In the genomic region with DNA sequence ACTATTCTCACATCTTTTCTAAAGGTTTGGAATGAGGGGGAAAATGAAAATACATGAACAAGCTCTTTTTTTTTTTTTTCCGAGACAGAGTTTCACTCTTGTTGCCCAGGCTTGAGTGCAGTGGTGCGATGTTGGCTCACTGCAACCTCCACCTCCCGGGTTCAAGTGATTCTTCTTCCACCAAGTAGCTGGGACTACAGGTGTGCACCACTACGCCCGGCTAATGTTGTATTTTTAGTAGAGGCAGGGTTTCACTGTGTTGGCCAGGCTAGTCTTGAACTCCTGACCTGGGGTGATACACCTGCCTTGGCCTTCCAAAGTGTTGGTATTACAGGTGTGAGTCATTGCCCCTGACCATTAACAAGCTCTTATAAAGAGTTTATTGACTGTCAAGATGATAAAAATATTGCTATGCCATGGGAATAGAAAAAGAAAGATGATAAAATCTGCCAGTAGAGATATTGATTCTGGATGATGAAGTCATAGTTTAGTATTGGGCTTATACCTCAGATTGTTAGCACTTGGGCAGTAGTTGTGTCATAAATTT, we compare ENCODE assay signal across 27 cellular contexts.
"Had no signal": no experiment of that assay in that cellular context is flagged by ENCODE, and none has a peak within 500 bp of the region (broad histone marks: within the 10 kb centered on the region; RNA-seq: fewer than 3 reads in every experiment).

No MANE protein-coding gene starts in this region.

- H3K4me3 ChIP-seq: gastrocnemius medialis, psoas muscle, sigmoid colon, smooth muscle cell, thoracic aorta had no signal

- H2AFZ ChIP-seq: parathyroid adenoma had no signal

- H3K9ac ChIP-seq: parathyroid adenoma had no signal

- H3K27ac Mint-ChIP-seq: activated CD4-positive, alpha-beta memory T cell treated with anti-CD3 and anti-CD28 coated beads, Interleukin-2, amount 10 ng/mL, durations not matched to agents 7 days and 5 days; activated CD4-positive, alpha-beta T cell treated with anti-CD3 and anti-CD28 coated beads, Interleukin-2, amount 10 ng/mL, durations not matched to agents 7 days and 5 days had no signal

- ATAC-seq: activated CD4-positive, CD25-positive, alpha-beta regulatory T cell treated with anti-CD3 and anti-CD28 coated beads, Interleukin-2, amount 50 U/mL, for 24 hours; activated T-cell treated with anti-CD3 and anti-CD28 coated beads, Interleukin-2, amount 50 U/mL, for 4 hours; effector memory CD8-positive, alpha-beta T cell; gastrocnemius medialis; left ventricle myocardium superior; psoas muscle; stimulated activated naive B cell treated with anti-CD40 and anti-IgM and Interleukin-4, amounts not matched to agents 10 μg/mL and 1 μg/mL and 100 μg/mL, for 72 hours had no signal

- H3K4me1 ChIP-seq: gastrocnemius medialis, parathyroid adenoma, psoas muscle had no signal

- DNase-seq: activated CD4-positive, alpha-beta memory T cell treated with anti-CD3 and anti-CD28 coated beads, Interleukin-2, amount 10 ng/mL, durations not matched to agents 7 days and 5 days; activated CD4-positive, alpha-beta T cell treated with anti-CD3 and anti-CD28 coated beads, Interleukin-2, amount 10 ng/mL, durations not matched to agents 7 days and 5 days; activated naive CD4-positive, alpha-beta T cell treated with anti-CD3 and anti-CD28 coated beads for 36 hours; activated T-cell treated with anti-CD3 and anti-CD28 coated beads, Interleukin-2, amount 50 U/mL, for 4 hours; amygdala; caudate nucleus; cortex of kidney; effector memory CD8-positive, alpha-beta T cell; erythroblast; gastrocnemius medialis; glutamatergic neuron; islet precursor cell; left ventricle myocardium superior; naive B cell; nucleus accumbens; psoas muscle; sigmoid colon; stimulated activated CD4-positive, alpha-beta T cell treated with anti-CD3 and anti-CD28 coated beads, Interleukin-1b, Interleukin-23, amount 100 ng/mL, for 48 hours; stimulated activated CD4-positive, alpha-beta T cell treated with anti-CD3 and anti-CD28 coated beads, Interleukin-4, amount 100 ng/mL, for 4 hours; stimulated activated CD8-positive, alpha-beta memory T cell treated with anti-CD3 and anti-CD28 coated beads, Interleukin-4, amount 100 ng/mL, for 48 hours; stimulated activated naive B cell treated with anti-CD40 and anti-IgM and Interleukin-4, amounts not matched to agents 10 μg/mL and 1 μg/mL and 100 μg/mL, for 72 hours; trophoblast cell had no signal

- H3K79me2 ChIP-seq: parathyroid adenoma had no signal

- H3K4me2 ChIP-seq: smooth muscle cell had no signal

- H3K9me3 ChIP-seq: gastrocnemius medialis, psoas muscle, sigmoid colon, thoracic aorta had no signal

- H3K27me3 ChIP-seq: gastrocnemius medialis, sigmoid colon had no signal

- H3K9me3 Mint-ChIP-seq: activated CD4-positive, alpha-beta memory T cell treated with anti-CD3 and anti-CD28 coated beads, Interleukin-2, amount 10 ng/mL, durations not matched to agents 7 days and 5 days; activated CD4-positive, alpha-beta T cell treated with anti-CD3 and anti-CD28 coated beads, Interleukin-2, amount 10 ng/mL, durations not matched to agents 7 days and 5 days; activated naive CD4-positive, alpha-beta T cell treated with anti-CD3 and anti-CD28 coated beads for 36 hours; activated T-cell treated with anti-CD3 and anti-CD28 coated beads, Interleukin-2, amount 50 U/mL, for 4 hours; effector memory CD8-positive, alpha-beta T cell; naive B cell; stimulated activated naive B cell treated with anti-CD40 and anti-IgM and Interleukin-4, amounts not matched to agents 10 μg/mL and 1 μg/mL and 100 μg/mL, for 72 hours had no signal

- H3K27ac ChIP-seq: gastrocnemius medialis, parathyroid adenoma, psoas muscle, sigmoid colon, thoracic aorta, VCaP had no signal

- H3K27me3 Mint-ChIP-seq: activated CD4-positive, alpha-beta memory T cell treated with anti-CD3 and anti-CD28 coated beads, Interleukin-2, amount 10 ng/mL, durations not matched to agents 7 days and 5 days; activated CD4-positive, alpha-beta T cell treated with anti-CD3 and anti-CD28 coated beads, Interleukin-2, amount 10 ng/mL, durations not matched to agents 7 days and 5 days; effector memory CD8-positive, alpha-beta T cell; naive B cell; stimulated activated naive B cell treated with anti-CD40 and anti-IgM and Interleukin-4, amounts not matched to agents 10 μg/mL and 1 μg/mL and 100 μg/mL, for 72 hours had no signal

- H3K4me3 Mint-ChIP-seq: activated CD4-positive, alpha-beta memory T cell treated with anti-CD3 and anti-CD28 coated beads, Interleukin-2, amount 10 ng/mL, durations not matched to agents 7 days and 5 days; activated CD4-positive, alpha-beta T cell treated with anti-CD3 and anti-CD28 coated beads, Interleukin-2, amount 10 ng/mL, durations not matched to agents 7 days and 5 days; activated naive CD4-positive, alpha-beta T cell treated with anti-CD3 and anti-CD28 coated beads for 36 hours; activated T-cell treated with anti-CD3 and anti-CD28 coated beads, Interleukin-2, amount 50 U/mL, for 4 hours; effector memory CD8-positive, alpha-beta T cell; naive B cell; stimulated activated naive B cell treated with anti-CD40 and anti-IgM and Interleukin-4, amounts not matched to agents 10 μg/mL and 1 μg/mL and 100 μg/mL, for 72 hours had no signal
